11 cellular contexts compared by ENCODE assay signal in the genomic region with DNA sequence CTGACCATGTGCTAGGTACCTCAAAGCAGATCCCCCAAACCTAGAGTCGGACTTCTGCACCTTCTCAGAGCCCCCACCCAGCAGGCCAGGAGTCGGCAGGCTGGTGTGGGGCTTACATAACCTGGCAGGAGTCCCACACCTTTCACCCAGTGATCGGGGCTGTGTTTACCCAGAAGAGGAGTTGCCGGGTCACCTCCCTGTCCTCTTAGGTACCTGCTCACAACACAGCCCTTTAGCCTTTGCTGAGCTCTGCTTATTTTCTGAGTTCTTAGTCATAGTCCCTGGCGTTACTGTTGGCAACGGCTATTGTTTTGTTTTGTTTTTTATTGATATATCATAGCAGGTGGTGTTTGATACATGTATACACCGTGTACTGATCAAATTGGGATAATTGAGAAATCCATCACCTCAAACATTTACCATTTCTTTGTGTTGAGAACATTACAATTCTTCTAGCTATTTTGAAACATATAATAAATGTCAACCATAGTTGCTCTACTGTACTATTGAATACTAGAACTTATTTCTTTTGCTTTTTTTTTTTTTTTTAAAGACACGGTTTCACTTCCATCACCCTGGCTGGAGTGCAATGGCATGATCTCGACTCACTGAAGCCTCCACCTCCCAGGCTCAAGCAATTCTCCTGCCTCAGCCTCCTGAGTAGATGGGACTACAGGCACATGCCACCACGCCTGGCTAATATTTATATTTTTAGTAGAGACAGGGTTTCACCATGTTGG. TPM values are rescaled to one million over a fixed set of nuclear protein-coding genes. Genes with fewer than 3 reads are reported as not detected.
DNase-seq lines count a peak whose midpoint lies in the region; ATAC-seq, FAIRE-seq and TF ChIP-seq lines count a peak whose summit lies in the region.
"Had no signal": no experiment of that assay in that cellular context is flagged by ENCODE, and none has a peak within 500 bp of the region (broad histone marks: within the 10 kb centered on the region; RNA-seq: fewer than 3 reads in every experiment).

No MANE protein-coding gene starts in this region.

- H3K27me3 ChIP-seq in Loucy (ENCODE audit: insufficient read depth, low read length, poor library complexity, severe bottlenecking), result no peaks in the 10 kb centered on the region
- H3K27me3 ChIP-seq in GM12878 (replicated peaks in 1 of 2; ENCODE audit: control insufficient read depth in 2 of 2, insufficient read depth in 2 of 2, low read length in 1 of 2), result no peaks in the 10 kb centered on the region
- no peaks in the 10 kb centered on the region for H3K27me3 ChIP-seq in CD8-positive, alpha-beta memory T cell (ENCODE audit: insufficient read depth, low read length, poor library complexity, severe bottlenecking)

- H3K9me3 Mint-ChIP-seq in Calu3 (ENCODE audit: low read depth, unreplicated experiment), result no peaks in the 10 kb centered on the region
- H3K9me3 Mint-ChIP-seq in memory B cell, result no peaks in the 10 kb centered on the region
- H3K9me3 Mint-ChIP-seq in CD8-positive, alpha-beta memory T cell, result no peaks in the 10 kb centered on the region

- H3K79me2 ChIP-seq in Loucy (ENCODE audit: insufficient read depth, low read length), result no peaks in the 10 kb centered on the region
- no peaks in the 10 kb centered on the region for H3K79me2 ChIP-seq in GM12878 (ENCODE audit: control insufficient read depth, insufficient read depth, low read length)

- no TSS peak for BruUV-seq in Calu3 (replicated peaks; lab: Mats Ljungman, UMichigan)
- BruUV-seq in GM12878 (replicated peaks; lab: Mats Ljungman, UMichigan), result no TSS peak

- intact Hi-C loops in Calu3 (cut with micrococcal nuclease; ENCODE audit: unreplicated experiment) (no loop called here), GM12878 (cut with micrococcal nuclease; ENCODE audit: unreplicated experiment) (no loop called here)

- H2AFZ ChIP-seq in Loucy (ENCODE audit: low read length), result peak overlapping the region; percentile 57
- no peak overlapping the region for H2AFZ ChIP-seq in GM12878 (ENCODE audit: control insufficient read depth, low read depth, low read length)

- H3K4me1 Mint-ChIP-seq in Calu3 (ENCODE audit: low read depth, unreplicated experiment) (peaks cover 27% of the 10 kb centered on the region), memory B cell (peaks cover 37% of the 10 kb centered on the region)
- H3K4me1 Mint-ChIP-seq in CD8-positive, alpha-beta memory T cell, result peaks cover 5 to 18% (median 9%) of the 10 kb centered on the region in 3 donors

- TF ChIP-seq EP300 in GM12878 (IDR thresholded peaks at IDR 0.05; ENCODE audit: borderline replicate concordance in 1 of 2, control insufficient read depth in 1 of 2, low read depth in 2 of 2, low read length in 2 of 2), result no peak

- H4K20me1 ChIP-seq in Loucy (ENCODE audit: insufficient read depth, low read length, poor library complexity, severe bottlenecking), result no peaks in the 10 kb centered on the region
- H4K20me1 ChIP-seq in GM12878 (ENCODE audit: control insufficient read depth, insufficient read depth), result no peaks in the 10 kb centered on the region

- peak overlapping the region; percentile 68 for H3K27ac Mint-ChIP-seq in Calu3 (ENCODE audit: unreplicated experiment)
- H3K27ac Mint-ChIP-seq in memory B cell, result peak overlapping the region; percentile 99
- H3K27ac Mint-ChIP-seq in CD8-positive, alpha-beta memory T cell, result peak overlapping the region in 4 of 8 donors; percentile 4 to 66 (median 27)

- peaks cover 13% of the 10 kb centered on the region for H3K36me3 Mint-ChIP-seq in Calu3 (ENCODE audit: insufficient read depth, unreplicated experiment)
- no peaks in the 10 kb centered on the region for H3K36me3 Mint-ChIP-seq in memory B cell
- peaks cover 0 to 2% (median 0%) of the 10 kb centered on the region in 3 donors for H3K36me3 Mint-ChIP-seq in CD8-positive, alpha-beta memory T cell

- 46% methylated on average over 10 of the region's 10 CpGs for WGBS in GM12878 (ENCODE audit: insufficient coverage, insufficient replicate concordance, low lambda C conversion rate, missing lambda C conversion rate)

- H3F3A ChIP-seq in Loucy (ENCODE audit: low read depth), result no peaks in the 10 kb centered on the region

- CTCF ChIA-PET in Calu3 (lab: Charles Lee), result interaction anchor here (0.6 to 1.0 kb wide), 3 partner anchors 26 to 725 kb away, joined by 3 to 6 read pairs (median 6); no protein-coding TSS in a partner anchor
- CTCF ChIA-PET in GM12878 (lab: Yijun Ruan, JAX), result interaction anchor here (1.0 kb wide), 2 partner anchors 44 to 128 kb away, joined by 3 read pairs; no protein-coding TSS in a partner anchor
- CTCF ChIA-PET in CD8-positive, alpha-beta memory T cell (lab: Charles Lee), result interaction anchor here (0.9 to 1.0 kb wide), 2 partner anchors 29 to 36 kb away, joined by 3 read pairs; no protein-coding TSS in a partner anchor

- H3K4me3 Mint-ChIP-seq in Calu3 (ENCODE audit: low read depth, unreplicated experiment) (no peak overlapping the region), memory B cell (peak overlapping the region; percentile 2)
- H3K4me3 Mint-ChIP-seq in CD8-positive, alpha-beta memory T cell, result no peak overlapping the region

- POLR2A ChIA-PET in GM12878 (lab: Charles Lee), result interaction anchor here (1.0 kb wide), 1 partner anchor 186 kb away, joined by 3 read pairs; no protein-coding TSS in a partner anchor
- POLR2A ChIA-PET in CD8-positive, alpha-beta memory T cell (lab: Charles Lee), result interaction anchor here (0.6 to 1.0 kb wide), 3 partner anchors 10 to 224 kb away, joined by 3 to 10 read pairs (median 3); a partner anchor contains a TSS

- H3K9ac ChIP-seq in Loucy (ENCODE audit: low read depth, low read length, poor library complexity, severe bottlenecking) (no peak overlapping the region), GM12878 (ENCODE audit: control insufficient read depth, insufficient read depth, low read length) (no peak overlapping the region)

- no peak for TF ChIP-seq POLR2A in GM12878 (IDR thresholded peaks at IDR 0.05; ENCODE audit: low read depth, low read length)

- FAIRE-seq in GM12878 (lab: Jason Lieb, UNC), result no peak

- peak; percentile 63 for ATAC-seq in GM12878
- peak; percentile 68 for ATAC-seq in memory B cell (ENCODE audit: low read depth)
- no peak for ATAC-seq in GM19452 (IDR thresholded peaks at IDR 0.05; ENCODE audit: unreplicated experiment)

- RAD21 ChIA-PET in GM12878 (lab: Charles Lee; ENCODE audit: unreplicated experiment), result no interaction called here

- TF ChIP-seq CTCF in Calu3 (IDR thresholded peaks at IDR 0.05; ENCODE audit: unreplicated experiment) (no peak), Loucy (conservative IDR thresholded peaks at IDR 0.05; ENCODE audit: low read length) (no peak), GM12878 (IDR thresholded peaks at IDR 0.05 in 2 of 3, conservative IDR thresholded peaks at IDR 0.05 in 1 of 3; ENCODE audit: control insufficient read depth in 2 of 3, extremely low read depth in 1 of 3, insufficient read depth in 1 of 3, low read depth in 3 of 3, low read length in 3 of 3) (no peak)

- H3K4me1 ChIP-seq in Loucy (ENCODE audit: insufficient read depth, low read length, poor library complexity, severe bottlenecking), result peaks cover 6% of the 10 kb centered on the region
- H3K4me1 ChIP-seq in GM12878 (ENCODE audit: control insufficient read depth, insufficient read depth, low read length), result peaks cover 18% of the 10 kb centered on the region
- peaks cover 21% of the 10 kb centered on the region for H3K4me1 ChIP-seq in CD8-positive, alpha-beta memory T cell (ENCODE audit: insufficient read depth, low read length)

- H3K4me2 ChIP-seq in Loucy (ENCODE audit: low read depth, low read length, poor library complexity, severe bottlenecking) (no peak overlapping the region), GM12878 (ENCODE audit: control insufficient read depth, insufficient read depth) (no peak overlapping the region)

- H3K36me3 ChIP-seq in Loucy (ENCODE audit: insufficient read depth, low read length) (no peaks in the 10 kb centered on the region), GM12878 (ENCODE audit: control insufficient read depth in 2 of 2, insufficient read depth in 2 of 2, low read length in 1 of 2) (no peaks in the 10 kb centered on the region)
- H3K36me3 ChIP-seq in CD8-positive, alpha-beta memory T cell (ENCODE audit: insufficient read depth, low read length), result no peaks in the 10 kb centered on the region

- H3K27ac ChIP-seq in GM12878 (ENCODE audit: control insufficient read depth, insufficient read depth) (no peak overlapping the region), caudate nucleus (ENCODE audit: low read depth, low read length) (no peak overlapping the region)
- no peak overlapping the region for H3K27ac ChIP-seq in CD8-positive, alpha-beta memory T cell (ENCODE audit: low read depth, low read length)

- H3K9me3 ChIP-seq in Loucy (ENCODE audit: insufficient read depth, low read depth, low read length), result no peaks in the 10 kb centered on the region
- H3K9me3 ChIP-seq in GM12878 (replicated peaks; ENCODE audit: control insufficient read depth, insufficient read depth, low read length), result no peaks in the 10 kb centered on the region
- no peaks in the 10 kb centered on the region for H3K9me3 ChIP-seq in CD8-positive, alpha-beta memory T cell (ENCODE audit: low read length)

- TF ChIP-seq RAD21 in GM12878 (IDR thresholded peaks at IDR 0.05; ENCODE audit: insufficient read depth, low read depth, low read length), result no peak

- H3K27me3 Mint-ChIP-seq in Calu3 (ENCODE audit: unreplicated experiment), result no peaks in the 10 kb centered on the region
- H3K27me3 Mint-ChIP-seq in memory B cell, result no peaks in the 10 kb centered on the region
- no peaks in the 10 kb centered on the region for H3K27me3 Mint-ChIP-seq in CD8-positive, alpha-beta memory T cell

- no peaks in the 10 kb centered on the region for H3K9me2 ChIP-seq in Loucy (replicated peaks; ENCODE audit: low read depth, low read length)

- H3K4me3 ChIP-seq in Loucy (ENCODE audit: low read length, poor library complexity, severe bottlenecking) (no peak overlapping the region), GM12878 (no peak overlapping the region)
- no peak overlapping the region for H3K4me3 ChIP-seq in CD8-positive, alpha-beta memory T cell (ENCODE audit: low read length)

- peak; percentile 50 for DNase-seq in Calu3
- no peak for DNase-seq in GM12878 (ENCODE audit: low read depth, low spot score)
- DNase-seq in memory B cell (ENCODE audit: low spot score in 2 of 2), result peak in 1 of 2 donors; percentile 50
- no peak for DNase-seq in caudate nucleus (lab: John Stamatoyannopoulos, UW)
- no peak for DNase-seq in CD8-positive, alpha-beta memory T cell
- DNase-seq in epidermal melanocyte (ENCODE audit: insufficient read length, low spot score), result no peak
- DNase-seq: activated naive CD4-positive, alpha-beta T cell treated with anti-CD3 and anti-CD28 coated beads, Interleukin-2, amount 50 U/mL, for 16 hours; stimulated activated CD4-positive, alpha-beta T cell treated with anti-CD3 and anti-CD28 coated beads, Interleukin-1b, Interleukin-23, amount 100 ng/mL, for 48 hours; T-helper 9 cell had no signal

- in situ Hi-C loops in GM12878 (cut with MboI), result no loop called here

- SMC1A ChIA-PET in GM12878 (lab: Charles Lee; ENCODE audit: uncharacterized antibody, unreplicated experiment), result interaction anchor here (1.2 kb wide), 1 partner anchor 12 kb away, joined by 3 read pairs; no protein-coding TSS in a partner anchor

RNA-seq across cellular contexts. Expression of a gene that starts 10.4 kb away (rescaled TPM):
- total RNA-seq in Calu3 (2022), result 80.7 and 84.6 TPM in 2 replicates
- total RNA-seq in GM12878 (2013; cell fraction: nucleolus; rRNA removed), result 23.5 and 27.2 TPM in 2 replicates
- 7.4 TPM in 2 replicates for total RNA-seq in GM12878 (2014; rRNA removed)
- total RNA-seq in GM12878 (2014; rRNA removed; fragmentation: Illumina TruSeq; extraction: Trizol), result 8.5 and 9.5 TPM in 2 replicates
- 69.7 and 75.9 TPM in 2 replicates for total RNA-seq in GM12878 (2021)
- polyA plus RNA-seq in GM12878 (2011; ENCODE audit: low read depth), result 116 TPM
- polyA plus RNA-seq in GM12878 (2011; rRNA removed), result 3.3 and 6.6 TPM in 2 replicates
- polyA plus RNA-seq in GM12878 (2011; cell fraction: cytosol; rRNA removed), result 10.5 and 12.0 TPM in 2 replicates
- polyA plus RNA-seq in GM12878 (2011; cell fraction: nucleus; rRNA removed), result 13.2 and 14.7 TPM in 2 replicates
- polyA plus RNA-seq in GM12878 (2012), result 61.5 and 83.9 TPM in 2 replicates
- polyA plus RNA-seq in GM12878 (2014; fragmentation: Illumina TruSeq; extraction: Trizol), result 7.2 and 16.9 TPM in 2 replicates
- polyA plus RNA-seq in GM12878 (2014; fragmentation: Nextera tagmentation; extraction: Ambion mirVana), result 1 to 10 TPM; 1.2 to 2.7 TPM
- polyA plus RNA-seq in GM12878 (2014; rRNA removed), result 20.7 and 21.5 TPM in 2 replicates
- polyA plus RNA-seq in GM12878 (2016; fragmentation: Nextera tagmentation; extraction: Ambion mirVana), result 10 to 100 TPM in 1 of 2 experiments, 1 to 10 TPM in 1; 8.5 to 12.9 TPM
- polyA minus RNA-seq in GM12878 (2011; rRNA and poly(A)+ RNA removed), result 2.9 and 6.1 TPM in 2 replicates
- polyA minus RNA-seq in GM12878 (2011; cell fraction: cytosol; rRNA and poly(A)+ RNA removed), result 4.0 and 8.6 TPM in 2 replicates
- polyA minus RNA-seq in GM12878 (2011; cell fraction: nucleus; rRNA and poly(A)+ RNA removed), result 2.8 and 6.3 TPM in 2 replicates
- total RNA-seq in CD8-positive, alpha-beta memory T cell, result 10 to 100 TPM; 82.2 to 93.3 TPM
- 167 TPM for polyA plus RNA-seq in CD8-positive, alpha-beta memory T cell

RNA-seq across cellular contexts. Expression of a gene that starts 53.5 kb away (rescaled TPM):
- total RNA-seq in Calu3 (2022), result 31.5 and 39.9 TPM in 2 replicates
- total RNA-seq in GM12878 (2013; cell fraction: nucleolus; rRNA removed), result 35.0 and 35.4 TPM in 2 replicates
- total RNA-seq in GM12878 (2014; rRNA removed), result 36.3 and 40.3 TPM in 2 replicates
- total RNA-seq in GM12878 (2014; rRNA removed; fragmentation: Illumina TruSeq; extraction: Trizol), result 30.6 and 31.7 TPM in 2 replicates
- 40.7 and 44.0 TPM in 2 replicates for total RNA-seq in GM12878 (2021)
- polyA plus RNA-seq in GM12878 (2011; ENCODE audit: low read depth), result 17.4 TPM
- polyA plus RNA-seq in GM12878 (2011; rRNA removed), result 25.8 and 49.2 TPM in 2 replicates
- polyA plus RNA-seq in GM12878 (2011; cell fraction: cytosol; rRNA removed), result 73.3 and 82.9 TPM in 2 replicates
- 54.9 and 64.6 TPM in 2 replicates for polyA plus RNA-seq in GM12878 (2011; cell fraction: nucleus; rRNA removed)
- 30.5 and 35.8 TPM in 2 replicates for polyA plus RNA-seq in GM12878 (2012)
- 24.3 and 45.4 TPM in 2 replicates for polyA plus RNA-seq in GM12878 (2014; fragmentation: Illumina TruSeq; extraction: Trizol)
- 10 to 100 TPM; 22.7 to 24.2 TPM for polyA plus RNA-seq in GM12878 (2014; fragmentation: Nextera tagmentation; extraction: Ambion mirVana)
- 54.3 and 56.5 TPM in 2 replicates for polyA plus RNA-seq in GM12878 (2014; rRNA removed)
- polyA plus RNA-seq in GM12878 (2016; fragmentation: Nextera tagmentation; extraction: Ambion mirVana), result 10 to 100 TPM; 76.7 to 77.9 TPM
- polyA minus RNA-seq in GM12878 (2011; rRNA and poly(A)+ RNA removed), result 39.4 and 64.4 TPM in 2 replicates
- polyA minus RNA-seq in GM12878 (2011; cell fraction: cytosol; rRNA and poly(A)+ RNA removed), result 27.0 and 30.2 TPM in 2 replicates
- 38.0 and 63.1 TPM in 2 replicates for polyA minus RNA-seq in GM12878 (2011; cell fraction: nucleus; rRNA and poly(A)+ RNA removed)
- 10 to 100 TPM; 73.8 to 75.5 TPM for total RNA-seq in CD8-positive, alpha-beta memory T cell
- polyA plus RNA-seq in CD8-positive, alpha-beta memory T cell, result 52.2 TPM
